8 cellular contexts compared by ENCODE assay signal in the genomic region with DNA sequence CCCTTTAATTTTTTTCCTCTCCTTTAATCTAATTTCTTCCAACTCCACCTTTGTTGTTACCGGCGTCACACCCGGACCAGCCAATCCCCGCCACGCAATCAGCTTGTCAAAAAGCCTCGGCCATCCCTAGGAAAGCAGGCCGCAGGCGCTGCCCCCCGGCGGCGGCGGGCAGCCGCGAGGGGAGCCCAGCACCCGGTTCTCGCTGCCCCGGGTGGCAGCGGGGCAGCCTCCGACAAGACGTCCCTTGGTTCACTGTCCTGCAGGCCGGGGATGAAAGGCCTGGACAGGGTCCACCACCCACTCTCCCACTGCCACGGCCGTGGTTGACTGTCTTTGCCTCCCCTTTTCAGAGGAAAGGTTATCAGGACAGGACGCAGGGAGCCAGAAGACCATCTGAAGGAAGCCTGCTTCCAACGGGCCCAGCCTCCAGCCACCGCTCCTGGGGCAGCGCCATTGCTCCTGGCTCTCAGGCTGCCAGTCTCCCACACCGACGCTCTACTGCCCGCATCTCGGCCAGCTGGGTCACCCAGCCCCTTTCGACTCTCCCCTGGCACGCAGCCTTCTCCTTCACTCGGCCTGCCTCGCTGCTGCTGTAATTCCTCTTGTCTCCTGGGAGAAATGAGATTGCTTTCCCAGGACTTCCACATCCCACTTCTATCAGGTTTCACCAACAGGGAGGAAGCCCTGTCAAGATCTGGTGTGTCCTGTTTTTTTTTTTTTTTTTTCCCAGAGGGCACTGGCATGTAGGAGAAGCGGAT. TPM values are rescaled to one million over a fixed set of nuclear protein-coding genes. Genes with fewer than 3 reads are reported as not detected.
DNase-seq lines count a peak whose midpoint lies in the region; ATAC-seq and TF ChIP-seq lines count a peak whose summit lies in the region.

No MANE protein-coding gene starts in this region.

- peaks cover 41% of the 10 kb centered on the region for H4K20me1 ChIP-seq in neural progenitor cell (ENCODE audit: low read depth)

- H3K27me3 Mint-ChIP-seq in activated naive CD8-positive, alpha-beta T cell treated with anti-CD3 and anti-CD28 coated beads, Interleukin-2, amount 10 ng/mL, durations not matched to agents 7 days and 5 days = peaks cover 3% of the 10 kb centered on the region
- H3K27me3 Mint-ChIP-seq in neural progenitor cell (ENCODE audit: insufficient read depth, low read depth) = peaks cover 17% of the 10 kb centered on the region

- peak overlapping the region; percentile 92 for H3K4me2 ChIP-seq in neural progenitor cell

- H3K27ac ChIP-seq in HUES6 (ENCODE audit: low read depth, low read length) (peak overlapping the region; percentile 68; the same call in 1 of the 2 replicates), neural progenitor cell (no peak overlapping the region)

- peaks cover 13% of the 10 kb centered on the region for H3K4me1 Mint-ChIP-seq in activated naive CD8-positive, alpha-beta T cell treated with anti-CD3 and anti-CD28 coated beads, Interleukin-2, amount 10 ng/mL, durations not matched to agents 7 days and 5 days
- peaks cover 20% of the 10 kb centered on the region for H3K4me1 Mint-ChIP-seq in neural progenitor cell

- no peak overlapping the region for H2AFZ ChIP-seq in neural progenitor cell (replicated peaks)

- H3K4me3 ChIP-seq in HUES6 (ENCODE audit: low read depth, low read length) (peak overlapping the region; percentile 78), neural progenitor cell (peak overlapping the region; percentile 86)

- POLR2A ChIA-PET in activated naive CD8-positive, alpha-beta T cell treated with anti-CD3 and anti-CD28 coated beads, Interleukin-2, amount 10 ng/mL, durations not matched to agents 7 days and 5 days (lab: Charles Lee) = interaction anchor here (0.7 to 6.4 kb wide), 22 partner anchors 8 to 209 kb away, joined by 3 to 82 read pairs (median 5); partner anchors contain the start of genes ATXN7L3, HDAC5, RUNDC3A and SLC25A39

- H3K27me3 ChIP-seq in HUES6 (ENCODE audit: control insufficient read depth, insufficient read depth, low read length) (no peaks in the 10 kb centered on the region), neural progenitor cell (no peaks in the 10 kb centered on the region)

- peaks cover 32% of the 10 kb centered on the region for H3F3A ChIP-seq in neural progenitor cell (ENCODE audit: low read depth)

- peak overlapping the region; percentile 86 for H3K4me3 Mint-ChIP-seq in activated naive CD8-positive, alpha-beta T cell treated with anti-CD3 and anti-CD28 coated beads, Interleukin-2, amount 10 ng/mL, durations not matched to agents 7 days and 5 days
- peak overlapping the region; percentile 90 for H3K4me3 Mint-ChIP-seq in neural progenitor cell

- H3K36me3 ChIP-seq in HUES6 (ENCODE audit: control insufficient read depth, insufficient read depth, low read length) (no peaks in the 10 kb centered on the region), neural progenitor cell (no peaks in the 10 kb centered on the region)

- H3K36me3 Mint-ChIP-seq in activated naive CD8-positive, alpha-beta T cell treated with anti-CD3 and anti-CD28 coated beads, Interleukin-2, amount 10 ng/mL, durations not matched to agents 7 days and 5 days = peaks cover 6% of the 10 kb centered on the region
- no peaks in the 10 kb centered on the region for H3K36me3 Mint-ChIP-seq in neural progenitor cell

- no peak for ATAC-seq in activated naive CD8-positive, alpha-beta T cell treated with anti-CD3 and anti-CD28 coated beads, Interleukin-2, amount 10 ng/mL, durations not matched to agents 7 days and 5 days (ENCODE audit: low read depth)
- ATAC-seq in HG02588 (IDR thresholded peaks at IDR 0.05; ENCODE audit: unreplicated experiment) = no peak

- H3K9me3 Mint-ChIP-seq in activated naive CD8-positive, alpha-beta T cell treated with anti-CD3 and anti-CD28 coated beads, Interleukin-2, amount 10 ng/mL, durations not matched to agents 7 days and 5 days = no peaks in the 10 kb centered on the region
- no peaks in the 10 kb centered on the region for H3K9me3 Mint-ChIP-seq in neural progenitor cell

- peak overlapping the region; percentile 88 for H3K27ac Mint-ChIP-seq in activated naive CD8-positive, alpha-beta T cell treated with anti-CD3 and anti-CD28 coated beads, Interleukin-2, amount 10 ng/mL, durations not matched to agents 7 days and 5 days
- peak overlapping the region; percentile 72 for H3K27ac Mint-ChIP-seq in neural progenitor cell

- H3K9ac ChIP-seq in HUES6 (ENCODE audit: low read length) = peak overlapping the region; percentile 80
- no peak overlapping the region for H3K9ac ChIP-seq in neural progenitor cell

- H3K4me1 ChIP-seq in HUES6 (ENCODE audit: control insufficient read depth, insufficient read depth, low read length) (peaks cover 16% of the 10 kb centered on the region), neural progenitor cell (peaks cover 10% of the 10 kb centered on the region)

- peaks cover 54% of the 10 kb centered on the region for H3K79me2 ChIP-seq in neural progenitor cell (ENCODE audit: low read depth)

- DNase-seq in DMS 273 (lab: John Stamatoyannopoulos, UW; ENCODE audit: unreplicated experiment) = peak; percentile 96
- DNase-seq in OCI-M1 (lab: John Stamatoyannopoulos, UW) = peak; percentile 80
- no peak for DNase-seq in activated naive CD8-positive, alpha-beta T cell treated with anti-CD3 and anti-CD28 coated beads, Interleukin-2, amount 10 ng/mL, durations not matched to agents 7 days and 5 days
- peak; percentile 78 to 94 (median 87) for DNase-seq in head of caudate nucleus
- DNase-seq in neural progenitor cell (ENCODE audit: low spot score) = peak; percentile 84
- no peak for DNase-seq in NCI-H187 treated with DMSO at 0.1 percent for 48 hours (lab: John Stamatoyannopoulos, UW)

- intact Hi-C loops in head of caudate nucleus (cut with DNase I) = no loop called here

- peak; percentile 38 for TF ChIP-seq CTCF in neural progenitor cell (IDR thresholded peaks at IDR 0.05)

- no peaks in the 10 kb centered on the region for H3K9me3 ChIP-seq in HUES6 (ENCODE audit: control insufficient read depth, insufficient read depth, low read depth, low read length)
- no peaks in the 10 kb centered on the region for H3K9me3 ChIP-seq in neural progenitor cell (ENCODE audit: low read depth)

RNA-seq across cellular contexts. Expression of gene UBTF, which starts 2.8 kb away (rescaled TPM):
- 100 to 1,000 TPM; 183 to 200 TPM for total RNA-seq in activated naive CD8-positive, alpha-beta T cell treated with anti-CD3 and anti-CD28 coated beads, Interleukin-2, amount 10 ng/mL, durations not matched to agents 7 days and 5 days
- total RNA-seq in neural progenitor cell (ENCODE audit: low replicate concordance) = 23.7 and 32.9 TPM in 2 replicates

RNA-seq across cellular contexts. Expression of gene ATXN7L3, which starts 22.6 kb away (rescaled TPM):
- total RNA-seq in activated naive CD8-positive, alpha-beta T cell treated with anti-CD3 and anti-CD28 coated beads, Interleukin-2, amount 10 ng/mL, durations not matched to agents 7 days and 5 days = 100 to 1,000 TPM; 116 TPM
- total RNA-seq in neural progenitor cell (ENCODE audit: low replicate concordance) = 38.9 and 73.6 TPM in 2 replicates

RNA-seq across cellular contexts. Expression of gene TMUB2, which starts 35.5 kb away (rescaled TPM):
- 10 to 100 TPM; 38.3 to 42.5 TPM for total RNA-seq in activated naive CD8-positive, alpha-beta T cell treated with anti-CD3 and anti-CD28 coated beads, Interleukin-2, amount 10 ng/mL, durations not matched to agents 7 days and 5 days
- 16.6 and 26.3 TPM in 2 replicates for total RNA-seq in neural progenitor cell (ENCODE audit: low replicate concordance)

RNA-seq across cellular contexts. Expression of gene SLC4A1, which starts 45.6 kb away (rescaled TPM):
- total RNA-seq in activated naive CD8-positive, alpha-beta T cell treated with anti-CD3 and anti-CD28 coated beads, Interleukin-2, amount 10 ng/mL, durations not matched to agents 7 days and 5 days = not detected
- total RNA-seq in neural progenitor cell (ENCODE audit: low replicate concordance) = not detected in 2 replicates

RNA-seq across cellular contexts. Expression of gene ASB16, which starts 51.8 kb away (rescaled TPM):
- total RNA-seq in activated naive CD8-positive, alpha-beta T cell treated with anti-CD3 and anti-CD28 coated beads, Interleukin-2, amount 10 ng/mL, durations not matched to agents 7 days and 5 days = under 1 TPM; 0.19 to 0.51 TPM
- total RNA-seq in neural progenitor cell (ENCODE audit: low replicate concordance) = not detected in 2 replicates

Comparison
In these comparisons a context has a peak if more than half of its experiments do, and no peak if none do; other contexts are left out.
1. DNase-seq: peak in DMS 273 (single experiment), OCI-M1 (single experiment), head of caudate nucleus (42 of 42) and neural progenitor cell (single experiment); none in activated naive CD8-positive, alpha-beta T cell treated with anti-CD3 and anti-CD28 coated beads, Interleukin-2, amount 10 ng/mL, durations not matched to agents 7 days and 5 days (single experiment) and NCI-H187 treated with DMSO at 0.1 percent for 48 hours (single experiment).